20 cellular contexts compared by ENCODE assay signal in genomic region chr3:59879033-59879655, GRCh38.
"Had no signal": no experiment of that assay in that cellular context is flagged by ENCODE, and none has a peak within 500 bp of the region (broad histone marks: within the 10 kb centered on the region; RNA-seq: fewer than 3 reads in every experiment).

No MANE protein-coding gene starts in this region.

- H3K9me3 ChIP-seq: heart right ventricle, left ventricle myocardium inferior, stomach, thoracic aorta had no signal

- ATAC-seq: activated CD4-positive, alpha-beta T cell treated with anti-CD3 and anti-CD28 coated beads for 36 hours; activated CD8-positive, alpha-beta T cell treated with anti-CD3 and anti-CD28 coated beads, Interleukin-2, amount 10 ng/mL, durations not matched to agents 7 days and 5 days; heart right ventricle; natural killer cell treated with Interleukin-12 subunit alpha and Interleukin-12 subunit beta and Interleukin-15 and Interleukin-18, amount 100 ng/mL, for 72 hours had no signal

- H3K27ac ChIP-seq: brain microvascular endothelial cell, heart right ventricle, left ventricle myocardium inferior, stomach, thoracic aorta, WERI-Rb-1 had no signal

- H3K9me3 Mint-ChIP-seq: memory B cell; natural killer cell treated with Interleukin-12 subunit alpha and Interleukin-12 subunit beta and Interleukin-15 and Interleukin-18, amount 100 ng/mL, for 72 hours had no signal

- H3K27ac Mint-ChIP-seq: activated CD4-positive, alpha-beta T cell treated with anti-CD3 and anti-CD28 coated beads for 36 hours; activated CD8-positive, alpha-beta T cell treated with anti-CD3 and anti-CD28 coated beads, Interleukin-2, amount 10 ng/mL, durations not matched to agents 7 days and 5 days; memory B cell; natural killer cell treated with Interleukin-12 subunit alpha and Interleukin-12 subunit beta and Interleukin-15 and Interleukin-18, amount 100 ng/mL, for 72 hours had no signal

- H3K27me3 Mint-ChIP-seq: activated CD4-positive, alpha-beta T cell treated with anti-CD3 and anti-CD28 coated beads for 36 hours had no signal

- H3K36me3 Mint-ChIP-seq: memory B cell; natural killer cell treated with Interleukin-12 subunit alpha and Interleukin-12 subunit beta and Interleukin-15 and Interleukin-18, amount 100 ng/mL, for 72 hours had no signal

- H3K4me3 Mint-ChIP-seq: activated CD4-positive, alpha-beta T cell treated with anti-CD3 and anti-CD28 coated beads for 36 hours; activated CD8-positive, alpha-beta T cell treated with anti-CD3 and anti-CD28 coated beads, Interleukin-2, amount 10 ng/mL, durations not matched to agents 7 days and 5 days; memory B cell; natural killer cell treated with Interleukin-12 subunit alpha and Interleukin-12 subunit beta and Interleukin-15 and Interleukin-18, amount 100 ng/mL, for 72 hours had no signal

- DNase-seq: activated CD4-positive, alpha-beta T cell treated with anti-CD3 and anti-CD28 coated beads for 36 hours; activated CD8-positive, alpha-beta memory T cell treated with anti-CD3 and anti-CD28 coated beads, Interleukin-2, amount 50 U/mL, for 48 hours; activated CD8-positive, alpha-beta T cell treated with anti-CD3 and anti-CD28 coated beads, Interleukin-2, amount 10 ng/mL, durations not matched to agents 7 days and 5 days; activated naive CD4-positive, alpha-beta T cell treated with Interleukin-2 at 50 U/mL for 16 hours; amniotic stem cell; brain microvascular endothelial cell; effector memory CD4-positive, alpha-beta T cell; heart right ventricle; left ventricle myocardium inferior; stimulated activated CD4-positive, alpha-beta T cell treated with anti-CD3 and anti-CD28 coated beads, Interleukin-4, amount 100 ng/mL, for 1 hour; stimulated activated CD8-positive, alpha-beta memory T cell treated with anti-CD3 and anti-CD28 coated beads, Interleukin-4, amount 100 ng/mL, for 48 hours; stomach; T1000; WERI-Rb-1 had no signal

- H3K27me3 ChIP-seq: brain microvascular endothelial cell, heart right ventricle, stomach had no signal

- H3K4me3 ChIP-seq: heart right ventricle, left ventricle myocardium inferior, stomach, thoracic aorta had no signal

- FAIRE-seq: frontal cortex, keratinocyte, urothelium cell line had no signal

- H3K36me3 ChIP-seq: brain microvascular endothelial cell, heart right ventricle, left ventricle myocardium inferior, stomach, thoracic aorta, WERI-Rb-1 had no signal

- H3K4me1 Mint-ChIP-seq: memory B cell had no signal
